Comparison of ENCODE assay signal across 9 cellular contexts in genomic region chr11:96314326-96315050, GRCh38. TPM values are rescaled to one million over a fixed set of nuclear protein-coding genes. Genes with fewer than 3 reads are reported as not detected.
A peak's percentile ranks its signal among the peaks of the same experiment; 100 is the strongest.
DNase-seq lines count a peak whose midpoint lies in the region; FAIRE-seq and TF ChIP-seq lines count a peak whose summit lies in the region.
"Had no signal": no experiment of that assay in that cellular context is flagged by ENCODE, and none has a peak within 500 bp of the region (broad histone marks: within the 10 kb centered on the region; RNA-seq: fewer than 3 reads in every experiment).

No MANE protein-coding gene starts in this region.

- TF ChIP-seq CTCF in CD14-positive monocyte (IDR thresholded peaks at IDR 0.05) (no peak), endothelial cell (IDR thresholded peaks at IDR 0.05; ENCODE audit: unreplicated experiment) (no peak), neural progenitor cell (IDR thresholded peaks at IDR 0.05) (no peak), kidney (IDR thresholded peaks at IDR 0.05; ENCODE audit: borderline replicate concordance, extremely low read depth, insufficient read depth) (no peak)

- DNase-seq in CD14-positive monocyte (ENCODE audit: low spot score) (no peak), RCC 7860 (ENCODE audit: low spot score) (peak; percentile 14), endothelial cell (ENCODE audit: low spot score) (no peak), neural progenitor cell (ENCODE audit: low spot score) (no peak), NCI-H526 (lab: John Stamatoyannopoulos, UW) (no peak), kidney (no peak), COLO829 (ENCODE audit: low spot score) (no peak), anterior cingulate cortex (lab: John Stamatoyannopoulos, UW) (no peak)
- DNase-seq: foreskin melanocyte had no signal

- H3K4me1 ChIP-seq in neural progenitor cell (peaks cover 3% of the 10 kb centered on the region), kidney (ENCODE audit: control insufficient read depth in 1 of 2, insufficient read depth in 1 of 2, low read depth in 1 of 2, low read length in 2 of 2) (peaks cover 20 to 29% of the 10 kb centered on the region in 2 donors)

- H3K27ac Mint-ChIP-seq in CD14-positive monocyte, result peak overlapping the region in 4 of 7 donors; percentile 24 to 82 (median 60)
- H3K27ac Mint-ChIP-seq in endothelial cell (ENCODE audit: unreplicated experiment), result peak overlapping the region; percentile 54
- peak overlapping the region; percentile 39 for H3K27ac Mint-ChIP-seq in neural progenitor cell

- no peak for FAIRE-seq in RCC 7860 (lab: Jason Lieb, UNC)
- no peak for FAIRE-seq in kidney (lab: Jason Lieb, UNC)

- no peak overlapping the region for H2AFZ ChIP-seq in neural progenitor cell (replicated peaks)

- H3K9ac ChIP-seq in neural progenitor cell (no peak overlapping the region), kidney (ENCODE audit: low read length in 2 of 2) (peak overlapping the region in 1 of 2 donors; percentile 56)

- H3K36me3 Mint-ChIP-seq in CD14-positive monocyte, result peaks cover 15 to 19% of the 10 kb centered on the region in 2 donors
- H3K36me3 Mint-ChIP-seq in endothelial cell (ENCODE audit: low read depth, unreplicated experiment), result no peaks in the 10 kb centered on the region
- H3K36me3 Mint-ChIP-seq in neural progenitor cell, result peaks cover 7% of the 10 kb centered on the region

- intact Hi-C loops in CD14-positive monocyte (cut with micrococcal nuclease), result no loop called here
- intact Hi-C loops in kidney (cut with DNase I), result no loop called here

- H3K4me3 Mint-ChIP-seq in CD14-positive monocyte (peak overlapping the region in 1 of 2 donors; percentile 32), endothelial cell (ENCODE audit: unreplicated experiment) (no peak overlapping the region), neural progenitor cell (no peak overlapping the region)

- no peak overlapping the region for H3K4me2 ChIP-seq in neural progenitor cell

- H3K9me3 Mint-ChIP-seq in CD14-positive monocyte (no peaks in the 10 kb centered on the region), endothelial cell (ENCODE audit: unreplicated experiment) (no peaks in the 10 kb centered on the region), neural progenitor cell (no peaks in the 10 kb centered on the region)

- H3K4me1 Mint-ChIP-seq in CD14-positive monocyte (peaks cover 38% of the 10 kb centered on the region), endothelial cell (ENCODE audit: unreplicated experiment) (peaks cover 32% of the 10 kb centered on the region), neural progenitor cell (peaks cover 9% of the 10 kb centered on the region)

- H3F3A ChIP-seq in neural progenitor cell (ENCODE audit: low read depth), result no peaks in the 10 kb centered on the region

- no peaks in the 10 kb centered on the region for H3K36me3 ChIP-seq in neural progenitor cell
- H3K36me3 ChIP-seq in kidney (ENCODE audit: control insufficient read depth in 1 of 2, insufficient read depth in 2 of 2, low read length in 2 of 2), result peaks cover 0 to 3% of the 10 kb centered on the region in 2 donors

- no peaks in the 10 kb centered on the region for H3K79me2 ChIP-seq in neural progenitor cell (ENCODE audit: low read depth)

- no peak overlapping the region for H3K27ac ChIP-seq in neural progenitor cell
- peak overlapping the region in 1 of 2 donors; percentile 73 for H3K27ac ChIP-seq in kidney (ENCODE audit: low read depth in 2 of 2, low read length in 2 of 2)

- H3K27me3 ChIP-seq in neural progenitor cell, result no peaks in the 10 kb centered on the region

- H3K4me3 ChIP-seq in neural progenitor cell (no peak overlapping the region), kidney (ENCODE audit: low read length in 2 of 2) (no peak overlapping the region)

- peaks cover 0 to 1% (median 0%) of the 10 kb centered on the region in 3 donors for H3K27me3 Mint-ChIP-seq in CD14-positive monocyte (ENCODE audit: low read depth in 3 of 3)
- no peaks in the 10 kb centered on the region for H3K27me3 Mint-ChIP-seq in endothelial cell (ENCODE audit: unreplicated experiment)
- H3K27me3 Mint-ChIP-seq in neural progenitor cell (ENCODE audit: insufficient read depth, low read depth), result no peaks in the 10 kb centered on the region

- H4K20me1 ChIP-seq in neural progenitor cell (ENCODE audit: low read depth), result no peaks in the 10 kb centered on the region

- no peaks in the 10 kb centered on the region for H3K9me3 ChIP-seq in neural progenitor cell (ENCODE audit: low read depth)
- no peaks in the 10 kb centered on the region for H3K9me3 ChIP-seq in kidney (ENCODE audit: control insufficient read depth in 1 of 2, low read length in 2 of 2)

RNA-seq across cellular contexts. Expression of gene MAML2, which starts 28.5 kb away (rescaled TPM):
- 1 to 10 TPM in 1 of 2 donors, under 1 TPM in 1; 0.57 to 1.2 TPM for polyA plus RNA-seq in CD14-positive monocyte
- total RNA-seq in endothelial cell (ENCODE audit: unreplicated experiment), result 6.2 TPM
- total RNA-seq in neural progenitor cell (ENCODE audit: low replicate concordance), result 3.0 and 3.8 TPM in 2 replicates
- 32.3 TPM for total RNA-seq in kidney
- polyA plus RNA-seq in kidney (ENCODE audit: insufficient read depth, low read depth, low replicate concordance), result 4.9 TPM
